In the genomic region with DNA sequence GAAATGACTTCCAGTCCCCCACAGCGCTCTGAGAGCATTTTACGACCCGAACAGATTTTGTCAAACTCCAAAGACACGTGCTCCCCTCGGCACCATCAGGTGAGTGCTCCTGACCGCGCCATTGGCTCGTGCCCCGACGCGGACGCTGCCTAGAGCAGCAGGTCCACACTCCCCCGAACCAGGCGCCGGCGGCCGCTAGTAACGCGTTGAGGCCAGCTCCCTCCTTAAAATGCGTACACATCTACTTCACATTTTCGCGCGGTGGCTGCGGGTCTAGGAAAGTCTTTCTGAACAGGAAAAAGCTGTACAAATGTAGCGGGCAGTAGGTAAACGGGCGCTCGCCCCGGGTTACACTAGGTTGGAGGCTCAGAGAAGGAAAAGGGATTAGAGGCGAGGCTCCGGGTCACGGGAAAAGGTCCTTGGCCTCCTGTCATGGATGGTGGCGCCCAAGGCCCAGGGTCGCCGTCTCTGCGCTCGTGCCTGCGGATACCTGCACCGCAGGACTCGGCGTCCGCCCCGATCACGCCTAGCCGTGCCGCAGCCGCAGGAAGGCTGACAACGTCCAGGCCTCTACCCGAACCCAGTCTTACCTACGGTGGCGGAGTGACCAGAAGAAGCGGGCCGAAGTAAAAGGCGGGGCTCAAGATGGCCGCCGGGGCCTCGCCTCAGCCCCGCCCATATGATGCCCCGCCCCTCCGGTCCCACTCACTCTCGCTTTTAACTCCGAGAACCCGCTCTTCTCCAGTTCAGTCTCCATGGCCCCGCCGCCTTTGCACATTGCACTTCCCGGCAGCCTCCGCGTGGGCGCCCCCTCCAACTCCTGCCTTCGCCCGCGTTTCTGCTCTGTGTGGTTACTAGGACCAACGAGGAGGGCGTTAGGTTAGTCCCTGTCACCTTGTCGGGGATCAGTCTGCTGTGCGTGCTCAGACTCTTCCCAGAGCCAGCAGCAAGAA, we compare ENCODE assay signal across 1 cellular context.
TF ChIP-seq lines count a peak whose summit lies in the region.

A gene with protein sequence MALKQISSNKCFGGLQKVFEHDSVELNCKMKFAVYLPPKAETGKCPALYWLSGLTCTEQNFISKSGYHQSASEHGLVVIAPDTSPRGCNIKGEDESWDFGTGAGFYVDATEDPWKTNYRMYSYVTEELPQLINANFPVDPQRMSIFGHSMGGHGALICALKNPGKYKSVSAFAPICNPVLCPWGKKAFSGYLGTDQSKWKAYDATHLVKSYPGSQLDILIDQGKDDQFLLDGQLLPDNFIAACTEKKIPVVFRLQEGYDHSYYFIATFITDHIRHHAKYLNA (minus strand): TSS at position 647 of the 953 bp plus-strand sequence. CDS start 5,748 bp downstream, outside the sequence.

TF ChIP-seq in HEK293, 187 proteins besides CTCF, POLR2A, EP300 and RAD21 (continued from another document and continues in another):
- TF ChIP-seq ZNF830 (tag by site-specific recombination; IDR thresholded peaks at IDR 0.05; ENCODE audit: low read depth) (no peak), ZNF660 (tag by site-specific recombination; IDR thresholded peaks at IDR 0.05) (no peak), ZNF791 (tag by site-specific recombination; IDR thresholded peaks at IDR 0.05) (no peak), KLF7 (tag by site-specific recombination; IDR thresholded peaks at IDR 0.05; ENCODE audit: borderline replicate concordance) (peak; percentile 90), ZNF2 (tag by site-specific recombination; IDR thresholded peaks at IDR 0.05) (peak; percentile 73; the same call in 1 of the 2 replicates), KLF10 (tag by site-specific recombination; IDR thresholded peaks at IDR 0.05) (no peak; the same call in 1 of the 2 replicates), ZNF350 (tag by site-specific recombination; IDR thresholded peaks at IDR 0.05) (no peak), ZNF426 (tag by site-specific recombination; IDR thresholded peaks at IDR 0.05) (no peak), ZNF214 (tag by site-specific recombination; IDR thresholded peaks at IDR 0.05; ENCODE audit: borderline replicate concordance) (no peak; the same call in 1 of the 2 replicates), SP7 (tag by site-specific recombination; IDR thresholded peaks at IDR 0.05) (peak; percentile 70), GLIS1 (tag by site-specific recombination; IDR thresholded peaks at IDR 0.05) (peak; percentile 82; the same call in 1 of the 2 replicates), ZNF530 (tag by site-specific recombination; IDR thresholded peaks at IDR 0.05; ENCODE audit: low read depth) (no peak), ZNF596 (tag by site-specific recombination; IDR thresholded peaks at IDR 0.05) (0 out of 2 replicates have a peak, but pooled peaks have one; percentile 44), ZNF335 (tag by site-specific recombination; conservative IDR thresholded peaks at IDR 0.05) (peak; percentile 95), ZBTB17 (tag by site-specific recombination; IDR thresholded peaks at IDR 0.05) (peak; percentile 70), ZNF501 (tag by site-specific recombination; IDR thresholded peaks at IDR 0.05) (peak; percentile 72; the same call in 1 of the 2 replicates), ZNF48 (tag by site-specific recombination; IDR thresholded peaks at IDR 0.05) (no peak), ZNF324 (tag by site-specific recombination; IDR thresholded peaks at IDR 0.05) (peak; percentile 75; the same call in 1 of the 2 replicates), PRDM1 (tag by site-specific recombination; IDR thresholded peaks at IDR 0.05) (peak; percentile 48; the same call in 1 of the 2 replicates), ZNF37A (tag by site-specific recombination; IDR thresholded peaks at IDR 0.05) (no peak), MYNN (tag by site-specific recombination; IDR thresholded peaks at IDR 0.05; ENCODE audit: borderline replicate concordance) (no peak), REPIN1 (tag by site-specific recombination; IDR thresholded peaks at IDR 0.05; ENCODE audit: low read depth) (no peak), GLIS2 (tag by site-specific recombination; IDR thresholded peaks at IDR 0.05) (peak; percentile 42; the same call in 1 of the 2 replicates), ZNF202 (tag by site-specific recombination; IDR thresholded peaks at IDR 0.05; ENCODE audit: borderline replicate concordance) (no peak), ZNF600 (tag by site-specific recombination; IDR thresholded peaks at IDR 0.05) (peak; percentile 46; the same call in 1 of the 2 replicates), HOXC10 (CRISPR knock-in tag; IDR thresholded peaks at IDR 0.05) (0 out of 2 replicates have a peak, but pooled peaks have one; percentile 83), ZNF529 (tag by site-specific recombination; IDR thresholded peaks at IDR 0.05; ENCODE audit: insufficient replicate concordance) (no peak), ZIC2 (tag by site-specific recombination; IDR thresholded peaks at IDR 0.05) (no peak), ZNF423 (tag by site-specific recombination; IDR thresholded peaks at IDR 0.05) (no peak), ZNF121 (tag by site-specific recombination; IDR thresholded peaks at IDR 0.05) (no peak), ZNF658 (tag by site-specific recombination; IDR thresholded peaks at IDR 0.05) (no peak), WT1 (tag by site-specific recombination; IDR thresholded peaks at IDR 0.05) (no peak), SCRT1 (tag by site-specific recombination; IDR thresholded peaks at IDR 0.05; ENCODE audit: borderline replicate concordance) (no peak; the same call in 1 of the 2 replicates), YY1 (tag by site-specific recombination; IDR thresholded peaks at IDR 0.05) (peak; percentile 93)
- TF ChIP-seq, protein P1, sequence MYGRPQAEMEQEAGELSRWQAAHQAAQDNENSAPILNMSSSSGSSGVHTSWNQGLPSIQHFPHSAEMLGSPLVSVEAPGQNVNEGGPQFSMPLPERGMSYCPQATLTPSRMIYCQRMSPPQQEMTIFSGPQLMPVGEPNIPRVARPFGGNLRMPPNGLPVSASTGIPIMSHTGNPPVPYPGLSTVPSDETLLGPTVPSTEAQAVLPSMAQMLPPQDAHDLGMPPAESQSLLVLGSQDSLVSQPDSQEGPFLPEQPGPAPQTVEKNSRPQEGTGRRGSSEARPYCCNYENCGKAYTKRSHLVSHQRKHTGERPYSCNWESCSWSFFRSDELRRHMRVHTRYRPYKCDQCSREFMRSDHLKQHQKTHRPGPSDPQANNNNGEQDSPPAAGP (tag by site-specific recombination; IDR thresholded peaks at IDR 0.05) = peak; percentile 76; the same call in 1 of the 2 replicates
- TF ChIP-seq, protein P2, sequence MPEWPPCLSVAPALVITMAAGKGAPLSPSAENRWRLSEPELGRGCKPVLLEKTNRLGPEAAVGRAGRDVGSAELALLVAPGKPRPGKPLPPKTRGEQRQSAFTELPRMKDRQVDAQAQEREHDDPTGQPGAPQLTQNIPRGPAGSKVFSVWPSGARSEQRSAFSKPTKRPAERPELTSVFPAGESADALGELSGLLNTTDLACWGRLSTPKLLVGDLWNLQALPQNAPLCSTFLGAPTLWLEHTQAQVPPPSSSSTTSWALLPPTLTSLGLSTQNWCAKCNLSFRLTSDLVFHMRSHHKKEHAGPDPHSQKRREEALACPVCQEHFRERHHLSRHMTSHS (tag by site-specific recombination; IDR thresholded peaks at IDR 0.05) = no peak
- TF ChIP-seq, protein P3, sequence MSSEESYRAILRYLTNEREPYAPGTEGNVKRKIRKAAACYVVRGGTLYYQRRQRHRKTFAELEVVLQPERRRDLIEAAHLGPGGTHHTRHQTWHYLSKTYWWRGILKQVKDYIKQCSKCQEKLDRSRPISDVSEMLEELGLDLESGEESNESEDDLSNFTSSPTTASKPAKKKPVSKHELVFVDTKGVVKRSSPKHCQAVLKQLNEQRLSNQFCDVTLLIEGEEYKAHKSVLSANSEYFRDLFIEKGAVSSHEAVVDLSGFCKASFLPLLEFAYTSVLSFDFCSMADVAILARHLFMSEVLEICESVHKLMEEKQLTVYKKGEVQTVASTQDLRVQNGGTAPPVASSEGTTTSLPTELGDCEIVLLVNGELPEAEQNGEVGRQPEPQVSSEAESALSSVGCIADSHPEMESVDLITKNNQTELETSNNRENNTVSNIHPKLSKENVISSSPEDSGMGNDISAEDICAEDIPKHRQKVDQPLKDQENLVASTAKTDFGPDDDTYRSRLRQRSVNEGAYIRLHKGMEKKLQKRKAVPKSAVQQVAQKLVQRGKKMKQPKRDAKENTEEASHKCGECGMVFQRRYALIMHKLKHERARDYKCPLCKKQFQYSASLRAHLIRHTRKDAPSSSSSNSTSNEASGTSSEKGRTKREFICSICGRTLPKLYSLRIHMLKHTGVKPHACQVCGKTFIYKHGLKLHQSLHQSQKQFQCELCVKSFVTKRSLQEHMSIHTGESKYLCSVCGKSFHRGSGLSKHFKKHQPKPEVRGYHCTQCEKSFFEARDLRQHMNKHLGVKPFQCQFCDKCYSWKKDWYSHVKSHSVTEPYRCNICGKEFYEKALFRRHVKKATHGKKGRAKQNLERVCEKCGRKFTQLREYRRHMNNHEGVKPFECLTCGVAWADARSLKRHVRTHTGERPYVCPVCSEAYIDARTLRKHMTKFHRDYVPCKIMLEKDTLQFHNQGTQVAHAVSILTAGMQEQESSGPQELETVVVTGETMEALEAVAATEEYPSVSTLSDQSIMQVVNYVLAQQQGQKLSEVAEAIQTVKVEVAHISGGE (tag by site-specific recombination; conservative IDR thresholded peaks at IDR 0.05; ENCODE audit: low read depth) = 0 out of 2 replicates have a peak, but pooled peaks have one; percentile 6
- TF ChIP-seq, protein P4, sequence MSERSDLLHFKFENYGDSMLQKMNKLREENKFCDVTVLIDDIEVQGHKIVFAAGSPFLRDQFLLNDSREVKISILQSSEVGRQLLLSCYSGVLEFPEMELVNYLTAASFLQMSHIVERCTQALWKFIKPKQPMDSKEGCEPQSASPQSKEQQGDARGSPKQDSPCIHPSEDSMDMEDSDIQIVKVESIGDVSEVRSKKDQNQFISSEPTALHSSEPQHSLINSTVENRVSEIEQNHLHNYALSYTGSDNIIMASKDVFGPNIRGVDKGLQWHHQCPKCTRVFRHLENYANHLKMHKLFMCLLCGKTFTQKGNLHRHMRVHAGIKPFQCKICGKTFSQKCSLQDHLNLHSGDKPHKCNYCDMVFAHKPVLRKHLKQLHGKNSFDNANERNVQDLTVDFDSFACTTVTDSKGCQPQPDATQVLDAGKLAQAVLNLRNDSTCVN (tag by site-specific recombination; optimal IDR thresholded peaks at IDR 0.05) = peak; percentile 65
- TF ChIP-seq, protein P5, sequence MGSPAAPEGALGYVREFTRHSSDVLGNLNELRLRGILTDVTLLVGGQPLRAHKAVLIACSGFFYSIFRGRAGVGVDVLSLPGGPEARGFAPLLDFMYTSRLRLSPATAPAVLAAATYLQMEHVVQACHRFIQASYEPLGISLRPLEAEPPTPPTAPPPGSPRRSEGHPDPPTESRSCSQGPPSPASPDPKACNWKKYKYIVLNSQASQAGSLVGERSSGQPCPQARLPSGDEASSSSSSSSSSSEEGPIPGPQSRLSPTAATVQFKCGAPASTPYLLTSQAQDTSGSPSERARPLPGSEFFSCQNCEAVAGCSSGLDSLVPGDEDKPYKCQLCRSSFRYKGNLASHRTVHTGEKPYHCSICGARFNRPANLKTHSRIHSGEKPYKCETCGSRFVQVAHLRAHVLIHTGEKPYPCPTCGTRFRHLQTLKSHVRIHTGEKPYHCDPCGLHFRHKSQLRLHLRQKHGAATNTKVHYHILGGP (tag by site-specific recombination; IDR thresholded peaks at IDR 0.05) = no peak
- TF ChIP-seq, protein P6, sequence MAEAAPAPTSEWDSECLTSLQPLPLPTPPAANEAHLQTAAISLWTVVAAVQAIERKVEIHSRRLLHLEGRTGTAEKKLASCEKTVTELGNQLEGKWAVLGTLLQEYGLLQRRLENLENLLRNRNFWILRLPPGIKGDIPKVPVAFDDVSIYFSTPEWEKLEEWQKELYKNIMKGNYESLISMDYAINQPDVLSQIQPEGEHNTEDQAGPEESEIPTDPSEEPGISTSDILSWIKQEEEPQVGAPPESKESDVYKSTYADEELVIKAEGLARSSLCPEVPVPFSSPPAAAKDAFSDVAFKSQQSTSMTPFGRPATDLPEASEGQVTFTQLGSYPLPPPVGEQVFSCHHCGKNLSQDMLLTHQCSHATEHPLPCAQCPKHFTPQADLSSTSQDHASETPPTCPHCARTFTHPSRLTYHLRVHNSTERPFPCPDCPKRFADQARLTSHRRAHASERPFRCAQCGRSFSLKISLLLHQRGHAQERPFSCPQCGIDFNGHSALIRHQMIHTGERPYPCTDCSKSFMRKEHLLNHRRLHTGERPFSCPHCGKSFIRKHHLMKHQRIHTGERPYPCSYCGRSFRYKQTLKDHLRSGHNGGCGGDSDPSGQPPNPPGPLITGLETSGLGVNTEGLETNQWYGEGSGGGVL (tag by site-specific recombination; IDR thresholded peaks at IDR 0.05) = no peak
- TF ChIP-seq, protein P7, sequence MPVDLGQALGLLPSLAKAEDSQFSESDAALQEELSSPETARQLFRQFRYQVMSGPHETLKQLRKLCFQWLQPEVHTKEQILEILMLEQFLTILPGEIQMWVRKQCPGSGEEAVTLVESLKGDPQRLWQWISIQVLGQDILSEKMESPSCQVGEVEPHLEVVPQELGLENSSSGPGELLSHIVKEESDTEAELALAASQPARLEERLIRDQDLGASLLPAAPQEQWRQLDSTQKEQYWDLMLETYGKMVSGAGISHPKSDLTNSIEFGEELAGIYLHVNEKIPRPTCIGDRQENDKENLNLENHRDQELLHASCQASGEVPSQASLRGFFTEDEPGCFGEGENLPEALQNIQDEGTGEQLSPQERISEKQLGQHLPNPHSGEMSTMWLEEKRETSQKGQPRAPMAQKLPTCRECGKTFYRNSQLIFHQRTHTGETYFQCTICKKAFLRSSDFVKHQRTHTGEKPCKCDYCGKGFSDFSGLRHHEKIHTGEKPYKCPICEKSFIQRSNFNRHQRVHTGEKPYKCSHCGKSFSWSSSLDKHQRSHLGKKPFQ (tag by site-specific recombination; IDR thresholded peaks at IDR 0.05) = peak; percentile 74
- TF ChIP-seq, protein P8, sequence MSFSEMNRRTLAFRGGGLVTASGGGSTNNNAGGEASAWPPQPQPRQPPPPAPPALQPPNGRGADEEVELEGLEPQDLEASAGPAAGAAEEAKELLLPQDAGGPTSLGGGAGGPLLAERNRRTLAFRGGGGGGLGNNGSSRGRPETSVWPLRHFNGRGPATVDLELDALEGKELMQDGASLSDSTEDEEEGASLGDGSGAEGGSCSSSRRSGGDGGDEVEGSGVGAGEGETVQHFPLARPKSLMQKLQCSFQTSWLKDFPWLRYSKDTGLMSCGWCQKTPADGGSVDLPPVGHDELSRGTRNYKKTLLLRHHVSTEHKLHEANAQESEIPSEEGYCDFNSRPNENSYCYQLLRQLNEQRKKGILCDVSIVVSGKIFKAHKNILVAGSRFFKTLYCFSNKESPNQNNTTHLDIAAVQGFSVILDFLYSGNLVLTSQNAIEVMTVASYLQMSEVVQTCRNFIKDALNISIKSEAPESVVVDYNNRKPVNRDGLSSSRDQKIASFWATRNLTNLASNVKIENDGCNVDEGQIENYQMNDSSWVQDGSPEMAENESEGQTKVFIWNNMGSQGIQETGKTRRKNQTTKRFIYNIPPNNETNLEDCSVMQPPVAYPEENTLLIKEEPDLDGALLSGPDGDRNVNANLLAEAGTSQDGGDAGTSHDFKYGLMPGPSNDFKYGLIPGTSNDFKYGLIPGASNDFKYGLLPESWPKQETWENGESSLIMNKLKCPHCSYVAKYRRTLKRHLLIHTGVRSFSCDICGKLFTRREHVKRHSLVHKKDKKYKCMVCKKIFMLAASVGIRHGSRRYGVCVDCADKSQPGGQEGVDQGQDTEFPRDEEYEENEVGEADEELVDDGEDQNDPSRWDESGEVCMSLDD (tag by site-specific recombination; IDR thresholded peaks at IDR 0.05) = peak; percentile 46; the same call in 1 of the 2 replicates
